In the genomic region with DNA sequence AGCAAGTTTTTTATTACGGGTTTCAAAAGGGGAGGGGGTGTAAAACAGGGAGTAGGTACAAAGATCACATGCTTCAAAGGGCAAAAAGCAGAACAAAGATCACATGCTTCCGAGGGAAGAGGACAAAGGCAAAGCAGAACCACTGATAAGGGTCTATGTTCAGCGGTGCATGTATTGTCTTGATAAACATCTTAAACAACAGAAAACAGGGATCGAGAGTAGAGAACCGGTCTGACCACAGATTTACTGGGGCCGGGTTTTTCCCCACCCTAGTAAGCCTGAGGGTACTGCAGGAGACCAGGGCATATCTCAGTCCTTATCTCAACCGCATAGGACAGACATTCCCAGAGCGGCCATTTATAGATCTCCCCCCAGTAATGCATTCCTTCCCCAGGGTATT, we compare ENCODE assay signal across 15 cellular contexts. TPM values are rescaled to one million over a fixed set of nuclear protein-coding genes. Genes with fewer than 3 reads are reported as not detected.
"Had no signal": no experiment of that assay in that cellular context is flagged by ENCODE, and none has a peak within 500 bp of the region (broad histone marks: within the 10 kb centered on the region; RNA-seq: fewer than 3 reads in every experiment).

No MANE protein-coding gene starts in this region.

RNA-seq across cellular contexts. Expression of a gene that starts 11.9 kb away (rescaled TPM):
- total RNA-seq: naive thymus-derived CD8-positive, alpha-beta T cell; natural killer cell treated with Interleukin-12 subunit alpha and Interleukin-12 subunit beta and Interleukin-15 and Interleukin-18, amount 100 ng/mL, for 72 hours; renal cortical epithelial cell; upper lobe of left lung had no signal
- polyA plus RNA-seq: naive thymus-derived CD8-positive, alpha-beta T cell had no signal

RNA-seq across cellular contexts. Expression of a gene that starts 52.4 kb away (rescaled TPM):
- total RNA-seq: naive thymus-derived CD8-positive, alpha-beta T cell; natural killer cell treated with Interleukin-12 subunit alpha and Interleukin-12 subunit beta and Interleukin-15 and Interleukin-18, amount 100 ng/mL, for 72 hours; omental fat pad; osteocyte; posterior vena cava; psoas muscle; renal cortical epithelial cell; right lobe of liver; smooth muscle cell; spleen; transverse colon; upper lobe of left lung; ureter; vagina had no signal
- polyA plus RNA-seq: naive thymus-derived CD8-positive, alpha-beta T cell; psoas muscle; sigmoid colon; smooth muscle cell had no signal
